In genomic region chr15:100731259-100732156, GRCh38 we compare ENCODE assay signal across 23 cellular contexts.
A peak's percentile ranks its signal among the peaks of the same experiment; 100 is the strongest.
DNase-seq lines count a peak whose midpoint lies in the region; ATAC-seq and TF ChIP-seq lines count a peak whose summit lies in the region.
"Had no signal": no experiment of that assay in that cellular context is flagged by ENCODE, and none has a peak within 500 bp of the region (broad histone marks: within the 10 kb centered on the region; RNA-seq: fewer than 3 reads in every experiment).

No MANE protein-coding gene starts in this region.

- no CpG with 5 or more reads among the region's 10 CpGs for WGBS in mesendoderm (ENCODE audit: extremely low coverage, insufficient coverage, low lambda C conversion rate)

- no peak overlapping the region for H3K23ac ChIP-seq in mesendoderm (ENCODE audit: low read length)

- no peak overlapping the region for H2BK5ac ChIP-seq in mesendoderm (ENCODE audit: low read length)

- H2BK120ac ChIP-seq in mesendoderm (ENCODE audit: low read depth, low read length), result no peak overlapping the region

- H3K9ac ChIP-seq in mesendoderm (ENCODE audit: low read length), result no peak overlapping the region

- no peaks in the 10 kb centered on the region for H3K4me1 ChIP-seq in mesendoderm (ENCODE audit: control insufficient read depth, low read depth, low read length)
- H3K4me1 ChIP-seq: stomach had no signal

- H3K4ac ChIP-seq in mesendoderm (ENCODE audit: low read depth, low read length), result no peak overlapping the region

- H3K79me2 ChIP-seq in mesendoderm (ENCODE audit: control insufficient read depth, insufficient read depth, low read length), result no peaks in the 10 kb centered on the region

- TF ChIP-seq CTCF in brain microvascular endothelial cell (IDR thresholded peaks at IDR 0.05; ENCODE audit: low read depth, low read length, missing control alignments), result no peak

- H3K27me3 ChIP-seq in mesendoderm (ENCODE audit: insufficient read depth, low read length, poor library complexity), result no peaks in the 10 kb centered on the region
- no peaks in the 10 kb centered on the region for H3K27me3 ChIP-seq in brain microvascular endothelial cell (replicated peaks)
- H3K27me3 ChIP-seq: gastroesophageal sphincter, upper lobe of left lung had no signal

- H3K4me3 ChIP-seq in mesendoderm (ENCODE audit: low read length), result no peak overlapping the region
- H3K4me3 ChIP-seq in brain microvascular endothelial cell (ENCODE audit: low read depth, low read length), result no peak overlapping the region
- H3K4me3 ChIP-seq: coronary artery, gastroesophageal sphincter, GM12878, prostate gland, skin epidermis, stomach, upper lobe of left lung had no signal

- no peaks in the 10 kb centered on the region for H3K79me1 ChIP-seq in mesendoderm (ENCODE audit: low read length)

- DNase-seq in ELR (ENCODE audit: low read depth) (peak; percentile 47), MV-4-11 (lab: John Stamatoyannopoulos, UW) (peak; percentile 38), ecto neural progenitor cell (ENCODE audit: low spot score) (peak; percentile 35), mesendoderm (peak; percentile 43), brain microvascular endothelial cell (no peak), NCI-H2107 treated with DMSO at 0.1 percent for 48 hours (lab: John Stamatoyannopoulos, UW; ENCODE audit: unreplicated experiment) (no peak), COR-L47 (lab: John Stamatoyannopoulos, UW) (no peak)
- DNase-seq: activated B cell treated with CpG ODN at 0.5 μM for 24 hours; activated naive CD8-positive, alpha-beta T cell treated with anti-CD3 and anti-CD28 coated beads for 36 hours; KG1; left colon; NCI-H2171; SIG-M5; stimulated activated CD4-positive, alpha-beta T cell treated with anti-CD3 and anti-CD28 coated beads, Interleukin-4, amount 100 ng/mL, for 24 hours; stomach; T-helper 17 cell; upper lobe of left lung had no signal

- no peak overlapping the region for H3K56ac ChIP-seq in mesendoderm (ENCODE audit: low read length)

- H4K5ac ChIP-seq in mesendoderm (ENCODE audit: low read length), result no peak overlapping the region

- in situ Hi-C loops in brain microvascular endothelial cell (cut with HindIII; ENCODE audit: low pct_ligation_motif_present, low sequenced_read_pairs), result no loop called here

- H2BK15ac ChIP-seq in mesendoderm (replicated peaks; ENCODE audit: low read depth), result no peak overlapping the region

- H4K8ac ChIP-seq in mesendoderm (ENCODE audit: low read depth, low read length), result no peak overlapping the region

- H3K27ac ChIP-seq in mesendoderm (ENCODE audit: low read depth, low read length), result no peak overlapping the region
- H3K27ac ChIP-seq in brain microvascular endothelial cell, result no peak overlapping the region
- H3K27ac ChIP-seq: coronary artery, gastroesophageal sphincter, stomach, upper lobe of left lung had no signal

- no peak overlapping the region for H3K18ac ChIP-seq in mesendoderm (ENCODE audit: low read length)

- no peak overlapping the region for H2AK5ac ChIP-seq in mesendoderm (ENCODE audit: low read length)

- H3K4me2 ChIP-seq in mesendoderm (ENCODE audit: low read length), result no peak overlapping the region

- H3K36me3 ChIP-seq in mesendoderm (ENCODE audit: control insufficient read depth, insufficient read depth, low read length), result no peaks in the 10 kb centered on the region
- H3K36me3 ChIP-seq in brain microvascular endothelial cell (replicated peaks), result no peaks in the 10 kb centered on the region
- H3K36me3 ChIP-seq: gastroesophageal sphincter, prostate gland, stomach, upper lobe of left lung had no signal

- ATAC-seq in HG03039 (IDR thresholded peaks at IDR 0.05; ENCODE audit: unreplicated experiment), result no peak
- ATAC-seq: gastroesophageal sphincter, GM12878, left colon, T-helper 17 cell had no signal

Comparison
In these comparisons a context has a peak if more than half of its experiments do, and no peak if none do; other contexts are left out.
1. DNase-seq: peak in ELR (single experiment), MV-4-11 (single experiment), ecto neural progenitor cell (single experiment) and mesendoderm (single experiment); none in brain microvascular endothelial cell (single experiment), NCI-H2107 treated with DMSO at 0.1 percent for 48 hours (single experiment) and COR-L47 (single experiment).